24 cellular contexts compared by ENCODE assay signal in genomic region chr2:209600257-209601180, GRCh38.
DNase-seq lines count a peak whose midpoint lies in the region; ATAC-seq, FAIRE-seq and TF ChIP-seq lines count a peak whose summit lies in the region.
"Had no signal": no experiment of that assay in that cellular context is flagged by ENCODE, and none has a peak within 500 bp of the region (broad histone marks: within the 10 kb centered on the region; RNA-seq: fewer than 3 reads in every experiment).

No MANE protein-coding gene starts in this region.

- no peaks in the 10 kb centered on the region for H3K27me3 Mint-ChIP-seq in nephron (ENCODE audit: low read depth)

- no peak for DNase-seq in D721Med (ENCODE audit: insufficient read length, low spot score)
- peak; percentile 29 for DNase-seq in NCI-H2081 treated with DMSO at 0.1 percent for 48 hours (lab: John Stamatoyannopoulos, UW)
- DNase-seq in SKM-1 treated with dmso at 0.1 percent for 144 hours (lab: John Stamatoyannopoulos, UW; ENCODE audit: unreplicated experiment) = no peak
- DNase-seq: activated CD4-positive, alpha-beta T cell treated with anti-CD3 and anti-CD28 coated beads, Interleukin-2, amount 50 U/mL, for 48 hours; activated naive CD4-positive, alpha-beta T cell treated with anti-CD3 and anti-CD28 coated beads, Interleukin-2, amount 50 U/mL, for 16 hours; amniotic stem cell; C1 segment of cervical spinal cord; effector memory CD4-positive, alpha-beta T cell; foreskin fibroblast; heart left ventricle; kidney glomerular epithelial cell; NCI-H187; NK-92 treated with Interleukin-12 subunit alpha and Interleukin-12 subunit beta, amount 100 ng/mL, for 24 hours; SHP77; sigmoid colon; stimulated activated CD4-positive, alpha-beta T cell treated with anti-CD3 and anti-CD28 coated beads, Interleukin-15, amount 100 ng/mL, for 24 hours; stimulated activated naive CD4-positive, alpha-beta T cell; upper lobe of right lung had no signal

- no peaks in the 10 kb centered on the region for H3K36me3 Mint-ChIP-seq in nephron (ENCODE audit: low read depth)

- FAIRE-seq in D721Med (lab: Jason Lieb, UNC) = peak; percentile 92
- FAIRE-seq: GM12878 had no signal

- ATAC-seq in SK-N-SH treated with all-trans-retinoic acid at 6 μM for 48 hours = no peak
- no peak for ATAC-seq in HG02981 (IDR thresholded peaks at IDR 0.05; ENCODE audit: unreplicated experiment)
- ATAC-seq in GM18511 (IDR thresholded peaks at IDR 0.05; ENCODE audit: unreplicated experiment) = no peak
- ATAC-seq: GM12878, heart left ventricle, Panc1, upper lobe of right lung had no signal

- peak overlapping the region in 2 of 3 experiments; percentile 17 to 49 for H3K27ac Mint-ChIP-seq in nephron

- peaks cover 9% of the 10 kb centered on the region for H3K9me3 Mint-ChIP-seq in nephron

- H3K4me3 Mint-ChIP-seq in nephron = no peak overlapping the region

- TF ChIP-seq CTCF in D721Med (IDR thresholded peaks at IDR 0.05; ENCODE audit: insufficient read depth, missing control alignments) (no peak), nephron (IDR thresholded peaks at IDR 0.05; ENCODE audit: unreplicated experiment in 3 of 3) (no peak)

- peaks cover 10% of the 10 kb centered on the region for H3K4me1 Mint-ChIP-seq in nephron

TF ChIP-seq in SK-N-SH treated with all-trans-retinoic acid at 6 μM for 48 hours, 23 proteins besides CTCF, POLR2A, EP300 and RAD21:
- no peak for TF ChIP-seq PPARA (CRISPR knock-in tag; IDR thresholded peaks at IDR 0.05; ENCODE audit: borderline replicate concordance)
- peak; percentile 57; the same call in 1 of the 2 replicates for TF ChIP-seq TCF4 (CRISPR knock-in tag; IDR thresholded peaks at IDR 0.05; ENCODE audit: borderline replicate concordance)
